16 cellular contexts compared by ENCODE assay signal in genomic region chr10:63611078-63611477, GRCh38.
DNase-seq lines count a peak whose midpoint lies in the region; ATAC-seq and TF ChIP-seq lines count a peak whose summit lies in the region.
"Had no signal": no experiment of that assay in that cellular context is flagged by ENCODE, and none has a peak within 500 bp of the region (broad histone marks: within the 10 kb centered on the region; RNA-seq: fewer than 3 reads in every experiment).

No MANE protein-coding gene starts in this region.

- H2AFZ ChIP-seq in fibroblast of lung (ENCODE audit: low read length) = no peak overlapping the region
- H2AFZ ChIP-seq: GM23338 had no signal

- TF ChIP-seq CTCF in RWPE2 (IDR thresholded peaks at IDR 0.05; ENCODE audit: poor library complexity, severe bottlenecking) (no peak), fibroblast of lung (conservative IDR thresholded peaks at IDR 0.05 in 1 of 2, IDR thresholded peaks at IDR 0.05 in 1 of 2; ENCODE audit: low read depth in 1 of 2, low read length in 2 of 2) (no peak)

- H3K4me3 ChIP-seq in RWPE2 (ENCODE audit: severe bottlenecking) = no peak overlapping the region
- no peak overlapping the region for H3K4me3 ChIP-seq in fibroblast of lung (replicated peaks in 1 of 4; ENCODE audit: control extremely low read depth in 1 of 4, insufficient read depth in 1 of 4, low read depth in 3 of 4, low read length in 4 of 4)
- H3K4me3 ChIP-seq: ascending aorta, gastroesophageal sphincter, GM23338 had no signal

- no peaks in the 10 kb centered on the region for H3K27me3 ChIP-seq in RWPE2 (ENCODE audit: insufficient read depth, poor library complexity, severe bottlenecking)
- no peaks in the 10 kb centered on the region for H3K27me3 ChIP-seq in fibroblast of lung (ENCODE audit: control insufficient read depth, insufficient read depth, low read length)
- H3K27me3 ChIP-seq: ascending aorta, gastroesophageal sphincter had no signal

- H4K20me1 ChIP-seq in fibroblast of lung (ENCODE audit: control insufficient read depth, extremely low read depth, insufficient read depth, low read length) = no peaks in the 10 kb centered on the region

- H3K27ac Mint-ChIP-seq in stimulated activated naive CD8-positive, alpha-beta T cell treated with anti-CD3 and anti-CD28 coated beads, Interleukin-15, Interleukin-2, amounts not matched to agents 100 ng/mL and 50 ng/mL, for 24 hours = peak overlapping the region; percentile 70
- H3K27ac Mint-ChIP-seq: GM23338, mesothelial cell of epicardium had no signal

- H3K9me3 Mint-ChIP-seq in activated T-cell treated with anti-CD3 and anti-CD28 coated beads, Interleukin-2, amount 50 U/mL, for 4 hours = no peaks in the 10 kb centered on the region
- no peaks in the 10 kb centered on the region for H3K9me3 Mint-ChIP-seq in stimulated activated naive CD8-positive, alpha-beta T cell treated with anti-CD3 and anti-CD28 coated beads, Interleukin-15, Interleukin-2, amounts not matched to agents 100 ng/mL and 50 ng/mL, for 24 hours
- H3K9me3 Mint-ChIP-seq: GM23338, mesothelial cell of epicardium had no signal

- peaks cover 8% of the 10 kb centered on the region for H3K36me3 Mint-ChIP-seq in activated T-cell treated with anti-CD3 and anti-CD28 coated beads, Interleukin-2, amount 50 U/mL, for 4 hours (ENCODE audit: insufficient read depth)
- no peaks in the 10 kb centered on the region for H3K36me3 Mint-ChIP-seq in stimulated activated naive CD8-positive, alpha-beta T cell treated with anti-CD3 and anti-CD28 coated beads, Interleukin-15, Interleukin-2, amounts not matched to agents 100 ng/mL and 50 ng/mL, for 24 hours (ENCODE audit: low read depth)

- H3K27me3 Mint-ChIP-seq in activated T-cell treated with anti-CD3 and anti-CD28 coated beads, Interleukin-2, amount 50 U/mL, for 4 hours (ENCODE audit: low read depth) = no peaks in the 10 kb centered on the region
- H3K27me3 Mint-ChIP-seq in stimulated activated naive CD8-positive, alpha-beta T cell treated with anti-CD3 and anti-CD28 coated beads, Interleukin-15, Interleukin-2, amounts not matched to agents 100 ng/mL and 50 ng/mL, for 24 hours = no peaks in the 10 kb centered on the region

- H3K27ac ChIP-seq in RWPE2 (ENCODE audit: poor library complexity, severe bottlenecking) (peak overlapping the region; percentile 28), fibroblast of lung (ENCODE audit: insufficient read depth, low read length) (peak overlapping the region; percentile 6)
- H3K27ac ChIP-seq: ascending aorta, gastroesophageal sphincter had no signal

- peak overlapping the region; percentile 20 for H3K4me3 Mint-ChIP-seq in activated T-cell treated with anti-CD3 and anti-CD28 coated beads, Interleukin-2, amount 50 U/mL, for 4 hours
- no peak overlapping the region for H3K4me3 Mint-ChIP-seq in stimulated activated naive CD8-positive, alpha-beta T cell treated with anti-CD3 and anti-CD28 coated beads, Interleukin-15, Interleukin-2, amounts not matched to agents 100 ng/mL and 50 ng/mL, for 24 hours
- H3K4me3 Mint-ChIP-seq: GM23338, mesothelial cell of epicardium had no signal

- peak; percentile 72 to 96 for ATAC-seq in activated T-cell treated with anti-CD3 and anti-CD28 coated beads, Interleukin-2, amount 50 U/mL, for 4 hours
- ATAC-seq in RWPE2 (ENCODE audit: low read depth) (peak; percentile 67), GM21528 (IDR thresholded peaks at IDR 0.05; ENCODE audit: low FRiP score, unreplicated experiment) (no peak), GM18907 (IDR thresholded peaks at IDR 0.05; ENCODE audit: unreplicated experiment) (no peak)
- ATAC-seq: gastroesophageal sphincter, GM23338 had no signal

- peaks cover 14% of the 10 kb centered on the region for H3K36me3 ChIP-seq in RWPE2 (ENCODE audit: low read depth)
- no peaks in the 10 kb centered on the region for H3K36me3 ChIP-seq in fibroblast of lung (ENCODE audit: control insufficient read depth, insufficient read depth, low read length)

- peaks cover 10% of the 10 kb centered on the region for H3K4me1 Mint-ChIP-seq in activated T-cell treated with anti-CD3 and anti-CD28 coated beads, Interleukin-2, amount 50 U/mL, for 4 hours (ENCODE audit: low read depth)
- H3K4me1 Mint-ChIP-seq in stimulated activated naive CD8-positive, alpha-beta T cell treated with anti-CD3 and anti-CD28 coated beads, Interleukin-15, Interleukin-2, amounts not matched to agents 100 ng/mL and 50 ng/mL, for 24 hours (ENCODE audit: low read depth) = peaks cover 18% of the 10 kb centered on the region

- H3K4me2 ChIP-seq in fibroblast of lung (ENCODE audit: extremely low read depth, insufficient read depth, low read length) = no peak overlapping the region
- H3K4me2 ChIP-seq: GM23338 had no signal

- peaks cover 11% of the 10 kb centered on the region for H3K4me1 ChIP-seq in RWPE2 (ENCODE audit: insufficient read depth, poor library complexity, severe bottlenecking)
- peaks cover 7% of the 10 kb centered on the region for H3K4me1 ChIP-seq in fibroblast of lung (ENCODE audit: control insufficient read depth, extremely low read depth, insufficient read depth, low read length)
- H3K4me1 ChIP-seq: ascending aorta had no signal

- H3K9me3 ChIP-seq in RWPE2 (ENCODE audit: severe bottlenecking) (no peaks in the 10 kb centered on the region), fibroblast of lung (ENCODE audit: control insufficient read depth, insufficient read depth, low read depth, low read length) (no peaks in the 10 kb centered on the region)
- H3K9me3 ChIP-seq: ascending aorta, gastroesophageal sphincter had no signal

- H3K79me2 ChIP-seq in fibroblast of lung (ENCODE audit: control insufficient read depth, insufficient read depth, low read length) = no peaks in the 10 kb centered on the region

- no peak overlapping the region for H3K9ac ChIP-seq in fibroblast of lung (ENCODE audit: insufficient read depth, low read length)

- no peak for DNase-seq in activated T-cell treated with anti-CD3 and anti-CD28 coated beads, Interleukin-2, amount 50 U/mL, for 4 hours
- DNase-seq in activated T-cell treated with anti-CD3 and anti-CD28 coated beads for 4 hours = no peak
- DNase-seq in RWPE2 (ENCODE audit: low spot score) = no peak
- DNase-seq in fibroblast of lung (ENCODE audit: low read depth in 2 of 2) = peak; percentile 46 to 64
- no peak for DNase-seq in NCI-H146 (lab: John Stamatoyannopoulos, UW)
- DNase-seq: activated CD8-positive, alpha-beta memory T cell treated with anti-CD3 and anti-CD28 coated beads, Interleukin-2, amount 50 U/mL, for 48 hours; KG1; nucleus accumbens; small intestine had no signal

Comparison
In these comparisons a context has a peak if more than half of its experiments do, and no peak if none do; other contexts are left out.
1. ATAC-seq: peak in activated T-cell treated with anti-CD3 and anti-CD28 coated beads, Interleukin-2, amount 50 U/mL, for 4 hours (2 of 2) and RWPE2 (single experiment); none in GM21528 (single experiment) and GM18907 (single experiment).
2. DNase-seq: peak in fibroblast of lung (2 of 2); none in activated T-cell treated with anti-CD3 and anti-CD28 coated beads, Interleukin-2, amount 50 U/mL, for 4 hours (single experiment), activated T-cell treated with anti-CD3 and anti-CD28 coated beads for 4 hours (single experiment), RWPE2 (single experiment) and NCI-H146 (single experiment).